ENCODE assay signal across 8 cellular contexts in the genomic region with DNA sequence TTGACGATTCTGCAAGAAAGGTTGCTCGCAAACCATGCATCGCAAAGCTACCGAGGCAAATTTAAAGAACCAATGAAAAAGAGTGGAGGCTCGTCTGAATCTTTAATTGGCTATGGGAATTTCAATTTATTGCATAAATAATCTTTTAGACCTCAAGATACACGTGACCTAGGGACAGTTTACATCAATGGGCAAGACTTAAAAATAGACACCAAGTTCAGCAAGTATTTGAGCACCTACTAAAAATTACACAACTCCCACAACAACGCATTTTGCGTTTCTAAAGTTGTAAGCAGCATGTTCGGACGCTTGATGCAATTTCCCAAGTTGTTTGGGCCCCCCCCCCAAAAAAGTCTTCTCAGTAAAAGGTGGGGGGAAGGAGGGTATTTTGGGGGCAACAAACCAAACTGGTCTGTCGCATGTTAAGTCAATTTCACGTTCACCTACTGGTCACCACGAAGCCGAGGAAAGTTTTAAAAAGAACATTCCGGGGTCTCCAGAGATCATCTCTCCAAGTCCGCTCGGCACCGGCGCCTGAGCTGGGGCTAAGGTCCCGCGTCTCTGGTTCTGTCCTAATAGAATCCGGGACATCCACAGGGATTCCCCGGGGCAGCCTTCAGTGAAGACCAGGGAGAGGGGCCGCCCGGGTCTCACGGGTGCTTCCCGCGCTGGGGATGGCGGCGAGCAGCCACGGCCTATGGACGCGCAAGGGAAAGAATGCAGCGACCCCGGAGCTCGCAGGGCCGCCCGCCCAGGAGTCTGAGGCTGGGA. TPM values are rescaled to one million over a fixed set of nuclear protein-coding genes. Genes with fewer than 3 reads are reported as not detected.
DNase-seq lines count a peak whose midpoint lies in the region; ATAC-seq and TF ChIP-seq lines count a peak whose summit lies in the region.

No MANE protein-coding gene starts in this region.

- TF ChIP-seq CTCF in epithelial cell of esophagus (IDR thresholded peaks at IDR 0.05; ENCODE audit: insufficient read depth, low read depth, low read length, missing control alignments): no peak

- peaks cover 71% of the 10 kb centered on the region for H3K36me3 Mint-ChIP-seq in activated CD8-positive, alpha-beta memory T cell treated with anti-CD3 and anti-CD28 coated beads, Interleukin-2, amount 10 ng/mL, durations not matched to agents 7 days and 5 days
- peaks cover 2% of the 10 kb centered on the region for H3K36me3 Mint-ChIP-seq in T-helper 17 cell (ENCODE audit: low read depth)
- peaks cover 0 to 12% (median 0%) of the 10 kb centered on the region in 3 donors for H3K36me3 Mint-ChIP-seq in naive thymus-derived CD8-positive, alpha-beta T cell

- POLR2A ChIA-PET in naive thymus-derived CD8-positive, alpha-beta T cell (lab: Charles Lee): interaction anchor here (0.6 to 4.1 kb wide), 13 partner anchors 9 to 540 kb away, joined by 3 to 25 read pairs (median 4); a partner anchor contains a TSS

- H3K9me3 Mint-ChIP-seq in activated CD8-positive, alpha-beta memory T cell treated with anti-CD3 and anti-CD28 coated beads, Interleukin-2, amount 10 ng/mL, durations not matched to agents 7 days and 5 days (ENCODE audit: low read depth): no peaks in the 10 kb centered on the region
- H3K9me3 Mint-ChIP-seq in naive thymus-derived CD8-positive, alpha-beta T cell: no peaks in the 10 kb centered on the region

- peak overlapping the region; percentile 96 for H3K27ac Mint-ChIP-seq in activated CD8-positive, alpha-beta memory T cell treated with anti-CD3 and anti-CD28 coated beads, Interleukin-2, amount 10 ng/mL, durations not matched to agents 7 days and 5 days
- H3K27ac Mint-ChIP-seq in T-helper 17 cell: peak overlapping the region; percentile 97
- peak overlapping the region; percentile 79 to 97 (median 94) for H3K27ac Mint-ChIP-seq in naive thymus-derived CD8-positive, alpha-beta T cell

- H3K4me1 Mint-ChIP-seq in activated CD8-positive, alpha-beta memory T cell treated with anti-CD3 and anti-CD28 coated beads, Interleukin-2, amount 10 ng/mL, durations not matched to agents 7 days and 5 days: peaks cover 38% of the 10 kb centered on the region
- H3K4me1 Mint-ChIP-seq in T-helper 17 cell: peaks cover 61% of the 10 kb centered on the region
- peaks cover 32 to 84% (median 76%) of the 10 kb centered on the region in 4 donors for H3K4me1 Mint-ChIP-seq in naive thymus-derived CD8-positive, alpha-beta T cell

- no peaks in the 10 kb centered on the region for H3K9me3 ChIP-seq in T-helper 17 cell (ENCODE audit: control insufficient read depth, low read length, poor library complexity, severe bottlenecking)

- ATAC-seq in activated CD8-positive, alpha-beta memory T cell treated with anti-CD3 and anti-CD28 coated beads, Interleukin-2, amount 10 ng/mL, durations not matched to agents 7 days and 5 days: no peak
- ATAC-seq in HG03280 (IDR thresholded peaks at IDR 0.05; ENCODE audit: unreplicated experiment): peak; percentile 0
- ATAC-seq in T-helper 17 cell: no peak
- ATAC-seq in naive thymus-derived CD8-positive, alpha-beta T cell: no peak

- peak overlapping the region; percentile 87 for H3K4me3 Mint-ChIP-seq in activated CD8-positive, alpha-beta memory T cell treated with anti-CD3 and anti-CD28 coated beads, Interleukin-2, amount 10 ng/mL, durations not matched to agents 7 days and 5 days
- peak overlapping the region; percentile 95 for H3K4me3 Mint-ChIP-seq in T-helper 17 cell
- peak overlapping the region; percentile 82 to 95 (median 91) for H3K4me3 Mint-ChIP-seq in naive thymus-derived CD8-positive, alpha-beta T cell

- peak overlapping the region; percentile 84 for H3K4me3 ChIP-seq in epithelial cell of esophagus (ENCODE audit: low read length)

- H3K27me3 Mint-ChIP-seq in activated CD8-positive, alpha-beta memory T cell treated with anti-CD3 and anti-CD28 coated beads, Interleukin-2, amount 10 ng/mL, durations not matched to agents 7 days and 5 days: no peaks in the 10 kb centered on the region
- H3K27me3 Mint-ChIP-seq in T-helper 17 cell: no peaks in the 10 kb centered on the region
- H3K27me3 Mint-ChIP-seq in naive thymus-derived CD8-positive, alpha-beta T cell: no peaks in the 10 kb centered on the region

- CTCF ChIA-PET in activated CD8-positive, alpha-beta memory T cell treated with anti-CD3 and anti-CD28 coated beads, Interleukin-2, amount 10 ng/mL, durations not matched to agents 7 days and 5 days (lab: Charles Lee): interaction anchor here (0.6 to 8.3 kb wide), 7 partner anchors 11 to 463 kb away, joined by 3 to 53 read pairs (median 4); a partner anchor contains a TSS

- no peak for DNase-seq in activated CD8-positive, alpha-beta memory T cell treated with anti-CD3 and anti-CD28 coated beads, Interleukin-2, amount 10 ng/mL, durations not matched to agents 7 days and 5 days
- DNase-seq in activated CD8-positive, alpha-beta memory T cell treated with anti-CD3 and anti-CD28 coated beads for 24 hours: no peak
- DNase-seq in T-helper 17 cell (peak in 1 of 3 donors; percentile 8), epithelial cell of esophagus (ENCODE audit: low read depth) (peak; percentile 39), NCI-H2081 treated with DMSO at 0.1 percent for 48 hours (lab: John Stamatoyannopoulos, UW) (no peak), occipital lobe (lab: John Stamatoyannopoulos, UW) (no peak)
- DNase-seq in naive thymus-derived CD8-positive, alpha-beta T cell: peak in 3 of 10 donors; percentile 6 to 13 (median 11)

RNA-seq across cellular contexts. Expression of a gene that starts 0.8 kb away (rescaled TPM):
- 100 to 1,000 TPM; 178 to 192 TPM for total RNA-seq in activated CD8-positive, alpha-beta memory T cell treated with anti-CD3 and anti-CD28 coated beads, Interleukin-2, amount 10 ng/mL, durations not matched to agents 7 days and 5 days
- total RNA-seq in T-helper 17 cell (10 to 100 TPM; 63.8 to 71.5 TPM), occipital lobe (60.4 TPM)
- 10 to 100 TPM; 56.9 to 68.2 TPM for total RNA-seq in naive thymus-derived CD8-positive, alpha-beta T cell
- 10 to 100 TPM; 38.8 to 58.6 (median 44.4) TPM for polyA plus RNA-seq in naive thymus-derived CD8-positive, alpha-beta T cell

RNA-seq across cellular contexts. Expression of a gene that starts 1.0 kb away (rescaled TPM):
- 10 to 100 TPM; 46.6 to 50.7 TPM for total RNA-seq in activated CD8-positive, alpha-beta memory T cell treated with anti-CD3 and anti-CD28 coated beads, Interleukin-2, amount 10 ng/mL, durations not matched to agents 7 days and 5 days
- total RNA-seq in T-helper 17 cell (10 to 100 TPM; 10.6 to 10.9 TPM), occipital lobe (8.4 TPM)
- 10 to 100 TPM; 10.4 to 11.5 TPM for total RNA-seq in naive thymus-derived CD8-positive, alpha-beta T cell
- polyA plus RNA-seq in naive thymus-derived CD8-positive, alpha-beta T cell: 1 to 10 TPM; 1.1 to 5.1 (median 2.1) TPM
